Comparison of ENCODE assay signal across 21 cellular contexts in genomic region chr18:59200787-59201186, GRCh38. TPM values are rescaled to one million over a fixed set of nuclear protein-coding genes. Genes with fewer than 3 reads are reported as not detected.
DNase-seq lines count a peak whose midpoint lies in the region; ATAC-seq and TF ChIP-seq lines count a peak whose summit lies in the region.
"Had no signal": no experiment of that assay in that cellular context is flagged by ENCODE, and none has a peak within 500 bp of the region (broad histone marks: within the 10 kb centered on the region; RNA-seq: fewer than 3 reads in every experiment).

No MANE protein-coding gene starts in this region.

- WGBS in ovary, 3 donors: 69 to 83% (median 76%) methylated on average over 3 of the region's 3 CpGs

- H3K36me3 ChIP-seq in WERI-Rb-1 (no peaks in the 10 kb centered on the region), osteoblast (ENCODE audit: insufficient read depth, low read length) (no peaks in the 10 kb centered on the region), ovary (no peaks in the 10 kb centered on the region)
- H3K36me3 ChIP-seq: thoracic aorta had no signal

- no peak for TF ChIP-seq POLR2A in ovary (IDR thresholded peaks at IDR 0.05)

- DNase-seq in DMS53 treated with DMSO at 0.1 percent for 48 hours (lab: John Stamatoyannopoulos, UW; ENCODE audit: unreplicated experiment): peak; percentile 20
- peak; percentile 7 for DNase-seq in HT-29 (ENCODE audit: low spot score)
- peak; percentile 44 for DNase-seq in WERI-Rb-1
- DNase-seq in osteoblast (ENCODE audit: insufficient read length, low spot score, missing footprints): no peak
- no peak for DNase-seq in ovary
- no peak for DNase-seq in stimulated activated naive B cell treated with anti-CD40 and anti-IgM and Interleukin-4, amounts not matched to agents 10 μg/mL and 1 μg/mL and 100 μg/mL, for 72 hours
- DNase-seq in HuH-7 (ENCODE audit: low spot score): no peak
- DNase-seq: activated CD4-positive, alpha-beta T cell treated with anti-CD3 and anti-CD28 coated beads, Interleukin-2, amount 50 U/mL, for 48 hours; activated T-cell treated with anti-CD3 and anti-CD28 coated beads, Interleukin-2, amount 50 U/mL, for 1 hour; cortex of kidney; DMS79 treated with DMSO at 0.1 percent for 48 hours; naive B cell; NCI-H1105 treated with DMSO at 0.1 percent for 48 hours; NCI-H2171 treated with DMSO at 0.1 percent for 48 hours; NCI-H748 treated with DMSO at 0.1 percent for 48 hours; T-cell had no signal

- no peak overlapping the region for H3K4me2 ChIP-seq in osteoblast (ENCODE audit: insufficient read depth, low read length)

- H3K36me3 Mint-ChIP-seq in stimulated activated naive B cell treated with anti-CD40 and anti-IgM and Interleukin-4, amounts not matched to agents 10 μg/mL and 1 μg/mL and 100 μg/mL, for 72 hours: no peaks in the 10 kb centered on the region
- H3K36me3 Mint-ChIP-seq: activated naive CD4-positive, alpha-beta T cell treated with anti-CD3 and anti-CD28 coated beads, Interleukin-2, amount 50 U/mL, for 24 hours; IgD-negative memory B cell; naive B cell; T-cell had no signal

- no peaks in the 10 kb centered on the region for H3K4me1 Mint-ChIP-seq in stimulated activated naive B cell treated with anti-CD40 and anti-IgM and Interleukin-4, amounts not matched to agents 10 μg/mL and 1 μg/mL and 100 μg/mL, for 72 hours
- H3K4me1 Mint-ChIP-seq: activated naive CD4-positive, alpha-beta T cell treated with anti-CD3 and anti-CD28 coated beads, Interleukin-2, amount 50 U/mL, for 24 hours; naive B cell; T-cell had no signal

- H3K27ac ChIP-seq in WERI-Rb-1 (no peak overlapping the region), osteoblast (ENCODE audit: low read depth, low read length) (no peak overlapping the region), ovary (no peak overlapping the region)
- H3K27ac ChIP-seq: thoracic aorta had no signal

- no peaks in the 10 kb centered on the region for H3K79me2 ChIP-seq in osteoblast (ENCODE audit: insufficient read depth, low read length)

- no peak for TF ChIP-seq EP300 in ovary (IDR thresholded peaks at IDR 0.05)

- intact Hi-C loops in ovary (cut with DNase I): loop anchor here in 1 of 4 donors (5.0 kb wide), 1 partner anchor 1538 kb away; no protein-coding TSS in a partner anchor

- no peak overlapping the region for H2AFZ ChIP-seq in osteoblast (ENCODE audit: low read length)

- H3K4me1 ChIP-seq in osteoblast (ENCODE audit: insufficient read depth, low read length) (no peaks in the 10 kb centered on the region), ovary (ENCODE audit: insufficient read depth) (no peaks in the 10 kb centered on the region)

- peaks cover 36 to 38% of the 10 kb centered on the region in 2 donors for H3K27me3 Mint-ChIP-seq in stimulated activated naive B cell treated with anti-CD40 and anti-IgM and Interleukin-4, amounts not matched to agents 10 μg/mL and 1 μg/mL and 100 μg/mL, for 72 hours

- no peak overlapping the region for H3K4me3 Mint-ChIP-seq in stimulated activated naive B cell treated with anti-CD40 and anti-IgM and Interleukin-4, amounts not matched to agents 10 μg/mL and 1 μg/mL and 100 μg/mL, for 72 hours
- H3K4me3 Mint-ChIP-seq: activated naive CD4-positive, alpha-beta T cell treated with anti-CD3 and anti-CD28 coated beads, Interleukin-2, amount 50 U/mL, for 24 hours; IgD-negative memory B cell; naive B cell; T-cell had no signal

- H3K27me3 ChIP-seq in WERI-Rb-1 (ENCODE audit: insufficient read depth, low read depth, severe bottlenecking) (no peaks in the 10 kb centered on the region), osteoblast (ENCODE audit: insufficient read depth, low read length) (peaks cover 58% of the 10 kb centered on the region), ovary (no peaks in the 10 kb centered on the region)

- H3K9me3 ChIP-seq in WERI-Rb-1 (ENCODE audit: severe bottlenecking): no peaks in the 10 kb centered on the region
- H3K9me3 ChIP-seq in osteoblast (ENCODE audit: low read depth, low read length): no peaks in the 10 kb centered on the region
- H3K9me3 ChIP-seq in ovary: no peaks in the 10 kb centered on the region
- H3K9me3 ChIP-seq: thoracic aorta had no signal

- H3K27ac Mint-ChIP-seq in stimulated activated naive B cell treated with anti-CD40 and anti-IgM and Interleukin-4, amounts not matched to agents 10 μg/mL and 1 μg/mL and 100 μg/mL, for 72 hours: no peak overlapping the region
- H3K27ac Mint-ChIP-seq: activated naive CD4-positive, alpha-beta T cell treated with anti-CD3 and anti-CD28 coated beads, Interleukin-2, amount 50 U/mL, for 24 hours; IgD-negative memory B cell; naive B cell; T-cell had no signal

- H3K9me3 Mint-ChIP-seq in stimulated activated naive B cell treated with anti-CD40 and anti-IgM and Interleukin-4, amounts not matched to agents 10 μg/mL and 1 μg/mL and 100 μg/mL, for 72 hours: peaks cover 0 to 2% of the 10 kb centered on the region in 2 donors
- H3K9me3 Mint-ChIP-seq: activated naive CD4-positive, alpha-beta T cell treated with anti-CD3 and anti-CD28 coated beads, Interleukin-2, amount 50 U/mL, for 24 hours; IgD-negative memory B cell; T-cell had no signal

- no peak overlapping the region for H3K4me3 ChIP-seq in WERI-Rb-1 (ENCODE audit: low read depth, low read length)
- H3K4me3 ChIP-seq in osteoblast (ENCODE audit: insufficient read depth, low read length): no peak overlapping the region
- H3K4me3 ChIP-seq in ovary: no peak overlapping the region
- H3K4me3 ChIP-seq: thoracic aorta had no signal

- no peak for ATAC-seq in stimulated activated naive B cell treated with anti-CD40 and anti-IgM and Interleukin-4, amounts not matched to agents 10 μg/mL and 1 μg/mL and 100 μg/mL, for 72 hours (replicated peaks)
- ATAC-seq: T-cell had no signal

- TF ChIP-seq CTCF in WERI-Rb-1 (IDR thresholded peaks at IDR 0.05; ENCODE audit: low read depth, low read length) (peak; percentile 63), osteoblast (IDR thresholded peaks at IDR 0.05; ENCODE audit: extremely low read depth, low read depth, low read length) (peak; percentile 18), ovary (IDR thresholded peaks at IDR 0.05) (no peak)

- H4K20me1 ChIP-seq in osteoblast (ENCODE audit: insufficient read depth, low read length): no peaks in the 10 kb centered on the region

RNA-seq across cellular contexts. Expression of gene GRP, which starts 19.2 kb away (rescaled TPM):
- total RNA-seq in HT-29 (2014; rRNA removed; shearing (Covaris generic)): not detected in 2 replicates
- not detected in 2 replicates for total RNA-seq in osteoblast
- total RNA-seq in ovary: 1 to 10 TPM in 1 of 7 donors, not detected in 6; 1.1 TPM
- polyA plus RNA-seq in ovary: not detected
- total RNA-seq: lung microvascular endothelial cell, posterior vena cava, T-cell, thoracic aorta had no signal
- polyA plus RNA-seq: IgD-negative memory B cell had no signal

Comparison
In these comparisons a context has a peak if more than half of its experiments do, and no peak if none do; other contexts are left out.
1. DNase-seq: peak in DMS53 treated with DMSO at 0.1 percent for 48 hours (single experiment), HT-29 (single experiment) and WERI-Rb-1 (single experiment); none in osteoblast (single experiment), ovary (0 of 5), stimulated activated naive B cell treated with anti-CD40 and anti-IgM and Interleukin-4, amounts not matched to agents 10 μg/mL and 1 μg/mL and 100 μg/mL, for 72 hours (single experiment) and HuH-7 (single experiment).
2. CTCF ChIP-seq: peak in WERI-Rb-1 (single experiment) and osteoblast (single experiment); none in ovary (0 of 3).